In genomic region chrX:102835504-102836146, GRCh38 we compare ENCODE assay signal across 8 cellular contexts.
A peak's percentile ranks its signal among the peaks of the same experiment; 100 is the strongest.
DNase-seq lines count a peak whose midpoint lies in the region; ATAC-seq and TF ChIP-seq lines count a peak whose summit lies in the region.

No MANE protein-coding gene starts in this region.

- TF ChIP-seq POLR2A in Peyer's patch (IDR thresholded peaks at IDR 0.05): no peak

- H3K27me3 ChIP-seq in Peyer's patch (no peaks in the 10 kb centered on the region), upper lobe of right lung (no peaks in the 10 kb centered on the region)

- intact Hi-C loops in upper lobe of right lung (cut with DNase I): no loop called here

- H3K9me3 ChIP-seq in Peyer's patch: no peaks in the 10 kb centered on the region
- no peaks in the 10 kb centered on the region for H3K9me3 ChIP-seq in upper lobe of right lung

- peak; percentile 51 for TF ChIP-seq CTCF in C4-2B (conservative IDR thresholded peaks at IDR 0.05)
- peak; percentile 26 for TF ChIP-seq CTCF in GM13976 (IDR thresholded peaks at IDR 0.05; ENCODE audit: borderline replicate concordance, control extremely low read depth, extremely low read depth, insufficient read depth, missing control alignments)
- peak in 5 of 6 experiments; percentile 2 to 36 (median 27) for TF ChIP-seq CTCF in Peyer's patch (IDR thresholded peaks at IDR 0.05)
- peak; percentile 64 for TF ChIP-seq CTCF in fibroblast of mammary gland (conservative IDR thresholded peaks at IDR 0.05; ENCODE audit: control insufficient read depth, insufficient read depth, low read depth, low read length)
- TF ChIP-seq CTCF in upper lobe of right lung (IDR thresholded peaks at IDR 0.05): peak; percentile 45

- H3K36me3 ChIP-seq in Peyer's patch (no peaks in the 10 kb centered on the region), upper lobe of right lung (no peaks in the 10 kb centered on the region)

- in situ Hi-C loops in GM13976 (cut with MboI; ENCODE audit: low sequenced_read_pairs, unreplicated experiment): no loop called here

- DNase-seq in GM13976 (ENCODE audit: low spot score) (no peak), Peyer's patch (peak in 1 of 3 donors; percentile 46), fibroblast of mammary gland (ENCODE audit: low read depth) (peak; percentile 46), upper lobe of right lung (no peak), SKM-1 (lab: John Stamatoyannopoulos, UW; ENCODE audit: unreplicated experiment) (no peak), substantia nigra (lab: John Stamatoyannopoulos, UW) (no peak)

- no peak for ATAC-seq in upper lobe of right lung
- no peak for ATAC-seq in HG02759 (IDR thresholded peaks at IDR 0.05; ENCODE audit: unreplicated experiment)

- H3K27ac ChIP-seq in C4-2B: no peak overlapping the region
- H3K27ac ChIP-seq in Peyer's patch: no peak overlapping the region
- no peak overlapping the region for H3K27ac ChIP-seq in upper lobe of right lung
- H3K27ac ChIP-seq in substantia nigra (ENCODE audit: low read depth, low read length, poor library complexity, severe bottlenecking): no peak overlapping the region

- no peaks in the 10 kb centered on the region for H3K4me1 ChIP-seq in Peyer's patch
- H3K4me1 ChIP-seq in upper lobe of right lung: no peaks in the 10 kb centered on the region

- H3K4me3 ChIP-seq in Peyer's patch (no peak overlapping the region), fibroblast of mammary gland (ENCODE audit: control insufficient read depth, low read depth, low read length) (no peak overlapping the region), upper lobe of right lung (no peak overlapping the region)
